ENCODE assay signal across 2 cellular contexts in the genomic region with DNA sequence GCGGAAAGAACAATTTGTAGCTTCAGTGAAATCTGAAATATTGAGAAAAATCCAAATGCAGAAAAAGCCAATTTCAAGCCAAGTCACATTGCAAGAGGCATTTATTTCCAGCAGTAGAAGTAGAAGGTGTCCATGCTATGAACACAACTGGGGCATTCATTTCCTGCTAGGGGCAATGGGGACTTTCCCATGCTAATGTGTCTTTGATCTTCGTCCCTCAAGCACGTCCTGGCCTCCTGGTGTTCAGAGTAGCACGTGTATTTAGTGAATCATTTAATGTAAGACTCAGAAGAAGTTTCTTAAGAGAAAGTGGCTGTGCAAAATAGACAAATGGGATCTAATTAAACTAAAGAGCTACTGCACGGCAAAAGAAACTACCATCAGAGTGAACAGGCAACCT.
TF ChIP-seq lines count a peak whose summit lies in the region.

No MANE protein-coding gene starts in this region.

TF ChIP-seq in GM12878, 131 proteins besides CTCF, POLR2A, EP300 and RAD21:
- no peak for TF ChIP-seq RBBP5 (conservative IDR thresholded peaks at IDR 0.05)
- TF ChIP-seq, protein P1, sequence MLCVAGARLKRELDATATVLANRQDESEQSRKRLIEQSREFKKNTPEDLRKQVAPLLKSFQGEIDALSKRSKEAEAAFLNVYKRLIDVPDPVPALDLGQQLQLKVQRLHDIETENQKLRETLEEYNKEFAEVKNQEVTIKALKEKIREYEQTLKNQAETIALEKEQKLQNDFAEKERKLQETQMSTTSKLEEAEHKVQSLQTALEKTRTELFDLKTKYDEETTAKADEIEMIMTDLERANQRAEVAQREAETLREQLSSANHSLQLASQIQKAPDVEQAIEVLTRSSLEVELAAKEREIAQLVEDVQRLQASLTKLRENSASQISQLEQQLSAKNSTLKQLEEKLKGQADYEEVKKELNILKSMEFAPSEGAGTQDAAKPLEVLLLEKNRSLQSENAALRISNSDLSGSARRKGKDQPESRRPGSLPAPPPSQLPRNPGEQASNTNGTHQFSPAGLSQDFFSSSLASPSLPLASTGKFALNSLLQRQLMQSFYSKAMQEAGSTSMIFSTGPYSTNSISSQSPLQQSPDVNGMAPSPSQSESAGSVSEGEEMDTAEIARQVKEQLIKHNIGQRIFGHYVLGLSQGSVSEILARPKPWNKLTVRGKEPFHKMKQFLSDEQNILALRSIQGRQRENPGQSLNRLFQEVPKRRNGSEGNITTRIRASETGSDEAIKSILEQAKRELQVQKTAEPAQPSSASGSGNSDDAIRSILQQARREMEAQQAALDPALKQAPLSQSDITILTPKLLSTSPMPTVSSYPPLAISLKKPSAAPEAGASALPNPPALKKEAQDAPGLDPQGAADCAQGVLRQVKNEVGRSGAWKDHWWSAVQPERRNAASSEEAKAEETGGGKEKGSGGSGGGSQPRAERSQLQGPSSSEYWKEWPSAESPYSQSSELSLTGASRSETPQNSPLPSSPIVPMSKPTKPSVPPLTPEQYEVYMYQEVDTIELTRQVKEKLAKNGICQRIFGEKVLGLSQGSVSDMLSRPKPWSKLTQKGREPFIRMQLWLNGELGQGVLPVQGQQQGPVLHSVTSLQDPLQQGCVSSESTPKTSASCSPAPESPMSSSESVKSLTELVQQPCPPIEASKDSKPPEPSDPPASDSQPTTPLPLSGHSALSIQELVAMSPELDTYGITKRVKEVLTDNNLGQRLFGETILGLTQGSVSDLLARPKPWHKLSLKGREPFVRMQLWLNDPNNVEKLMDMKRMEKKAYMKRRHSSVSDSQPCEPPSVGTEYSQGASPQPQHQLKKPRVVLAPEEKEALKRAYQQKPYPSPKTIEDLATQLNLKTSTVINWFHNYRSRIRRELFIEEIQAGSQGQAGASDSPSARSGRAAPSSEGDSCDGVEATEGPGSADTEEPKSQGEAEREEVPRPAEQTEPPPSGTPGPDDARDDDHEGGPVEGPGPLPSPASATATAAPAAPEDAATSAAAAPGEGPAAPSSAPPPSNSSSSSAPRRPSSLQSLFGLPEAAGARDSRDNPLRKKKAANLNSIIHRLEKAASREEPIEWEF (IDR thresholded peaks at IDR 0.05; ENCODE audit: insufficient replicate concordance, low read depth, low read length), result no peak
- TF ChIP-seq HCFC1 (IDR thresholded peaks at IDR 0.05; ENCODE audit: low read length), result no peak
- TF ChIP-seq BHLHE40 (IDR thresholded peaks at IDR 0.05; ENCODE audit: borderline replicate concordance in 1 of 2, low read depth in 2 of 2, low read length in 1 of 2), result peak; percentile 68 to 81; a peak in 3 of 4 replicates
- TF ChIP-seq NR2F1 (conservative IDR thresholded peaks at IDR 0.05), result no peak
- TF ChIP-seq, protein P2, sequence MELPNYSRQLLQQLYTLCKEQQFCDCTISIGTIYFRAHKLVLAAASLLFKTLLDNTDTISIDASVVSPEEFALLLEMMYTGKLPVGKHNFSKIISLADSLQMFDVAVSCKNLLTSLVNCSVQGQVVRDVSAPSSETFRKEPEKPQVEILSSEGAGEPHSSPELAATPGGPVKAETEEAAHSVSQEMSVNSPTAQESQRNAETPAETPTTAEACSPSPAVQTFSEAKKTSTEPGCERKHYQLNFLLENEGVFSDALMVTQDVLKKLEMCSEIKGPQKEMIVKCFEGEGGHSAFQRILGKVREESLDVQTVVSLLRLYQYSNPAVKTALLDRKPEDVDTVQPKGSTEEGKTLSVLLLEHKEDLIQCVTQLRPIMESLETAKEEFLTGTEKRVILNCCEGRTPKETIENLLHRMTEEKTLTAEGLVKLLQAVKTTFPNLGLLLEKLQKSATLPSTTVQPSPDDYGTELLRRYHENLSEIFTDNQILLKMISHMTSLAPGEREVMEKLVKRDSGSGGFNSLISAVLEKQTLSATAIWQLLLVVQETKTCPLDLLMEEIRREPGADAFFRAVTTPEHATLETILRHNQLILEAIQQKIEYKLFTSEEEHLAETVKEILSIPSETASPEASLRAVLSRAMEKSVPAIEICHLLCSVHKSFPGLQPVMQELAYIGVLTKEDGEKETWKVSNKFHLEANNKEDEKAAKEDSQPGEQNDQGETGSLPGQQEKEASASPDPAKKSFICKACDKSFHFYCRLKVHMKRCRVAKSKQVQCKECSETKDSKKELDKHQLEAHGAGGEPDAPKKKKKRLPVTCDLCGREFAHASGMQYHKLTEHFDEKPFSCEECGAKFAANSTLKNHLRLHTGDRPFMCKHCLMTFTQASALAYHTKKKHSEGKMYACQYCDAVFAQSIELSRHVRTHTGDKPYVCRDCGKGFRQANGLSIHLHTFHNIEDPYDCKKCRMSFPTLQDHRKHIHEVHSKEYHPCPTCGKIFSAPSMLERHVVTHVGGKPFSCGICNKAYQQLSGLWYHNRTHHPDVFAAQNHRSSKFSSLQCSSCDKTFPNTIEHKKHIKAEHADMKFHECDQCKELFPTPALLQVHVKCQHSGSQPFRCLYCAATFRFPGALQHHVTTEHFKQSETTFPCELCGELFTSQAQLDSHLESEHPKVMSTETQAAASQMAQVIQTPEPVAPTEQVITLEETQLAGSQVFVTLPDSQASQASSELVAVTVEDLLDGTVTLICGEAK (IDR thresholded peaks at IDR 0.05; ENCODE audit: borderline replicate concordance), result no peak
- no peak for TF ChIP-seq IKZF2 (IDR thresholded peaks at IDR 0.05)
- TF ChIP-seq TCF7 (IDR thresholded peaks at IDR 0.05; ENCODE audit: borderline replicate concordance), result peak; percentile 71
- TF ChIP-seq EZH2 (IDR thresholded peaks at IDR 0.05; ENCODE audit: borderline replicate concordance, control insufficient read depth, low read depth, low read length), result no peak
- no peak for TF ChIP-seq HDAC6 (IDR thresholded peaks at IDR 0.05; ENCODE audit: unreplicated experiment)
- TF ChIP-seq, protein P3, sequence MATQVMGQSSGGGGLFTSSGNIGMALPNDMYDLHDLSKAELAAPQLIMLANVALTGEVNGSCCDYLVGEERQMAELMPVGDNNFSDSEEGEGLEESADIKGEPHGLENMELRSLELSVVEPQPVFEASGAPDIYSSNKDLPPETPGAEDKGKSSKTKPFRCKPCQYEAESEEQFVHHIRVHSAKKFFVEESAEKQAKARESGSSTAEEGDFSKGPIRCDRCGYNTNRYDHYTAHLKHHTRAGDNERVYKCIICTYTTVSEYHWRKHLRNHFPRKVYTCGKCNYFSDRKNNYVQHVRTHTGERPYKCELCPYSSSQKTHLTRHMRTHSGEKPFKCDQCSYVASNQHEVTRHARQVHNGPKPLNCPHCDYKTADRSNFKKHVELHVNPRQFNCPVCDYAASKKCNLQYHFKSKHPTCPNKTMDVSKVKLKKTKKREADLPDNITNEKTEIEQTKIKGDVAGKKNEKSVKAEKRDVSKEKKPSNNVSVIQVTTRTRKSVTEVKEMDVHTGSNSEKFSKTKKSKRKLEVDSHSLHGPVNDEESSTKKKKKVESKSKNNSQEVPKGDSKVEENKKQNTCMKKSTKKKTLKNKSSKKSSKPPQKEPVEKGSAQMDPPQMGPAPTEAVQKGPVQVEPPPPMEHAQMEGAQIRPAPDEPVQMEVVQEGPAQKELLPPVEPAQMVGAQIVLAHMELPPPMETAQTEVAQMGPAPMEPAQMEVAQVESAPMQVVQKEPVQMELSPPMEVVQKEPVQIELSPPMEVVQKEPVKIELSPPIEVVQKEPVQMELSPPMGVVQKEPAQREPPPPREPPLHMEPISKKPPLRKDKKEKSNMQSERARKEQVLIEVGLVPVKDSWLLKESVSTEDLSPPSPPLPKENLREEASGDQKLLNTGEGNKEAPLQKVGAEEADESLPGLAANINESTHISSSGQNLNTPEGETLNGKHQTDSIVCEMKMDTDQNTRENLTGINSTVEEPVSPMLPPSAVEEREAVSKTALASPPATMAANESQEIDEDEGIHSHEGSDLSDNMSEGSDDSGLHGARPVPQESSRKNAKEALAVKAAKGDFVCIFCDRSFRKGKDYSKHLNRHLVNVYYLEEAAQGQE (IDR thresholded peaks at IDR 0.05; ENCODE audit: low read depth, low read length), result no peak
- TF ChIP-seq ZNF207 (IDR thresholded peaks at IDR 0.05; ENCODE audit: borderline replicate concordance), result no peak

TF ChIP-seq in HepG2, 621 proteins besides CTCF, POLR2A, EP300 and RAD21 (continues in another document):
- TF ChIP-seq, protein P4, sequence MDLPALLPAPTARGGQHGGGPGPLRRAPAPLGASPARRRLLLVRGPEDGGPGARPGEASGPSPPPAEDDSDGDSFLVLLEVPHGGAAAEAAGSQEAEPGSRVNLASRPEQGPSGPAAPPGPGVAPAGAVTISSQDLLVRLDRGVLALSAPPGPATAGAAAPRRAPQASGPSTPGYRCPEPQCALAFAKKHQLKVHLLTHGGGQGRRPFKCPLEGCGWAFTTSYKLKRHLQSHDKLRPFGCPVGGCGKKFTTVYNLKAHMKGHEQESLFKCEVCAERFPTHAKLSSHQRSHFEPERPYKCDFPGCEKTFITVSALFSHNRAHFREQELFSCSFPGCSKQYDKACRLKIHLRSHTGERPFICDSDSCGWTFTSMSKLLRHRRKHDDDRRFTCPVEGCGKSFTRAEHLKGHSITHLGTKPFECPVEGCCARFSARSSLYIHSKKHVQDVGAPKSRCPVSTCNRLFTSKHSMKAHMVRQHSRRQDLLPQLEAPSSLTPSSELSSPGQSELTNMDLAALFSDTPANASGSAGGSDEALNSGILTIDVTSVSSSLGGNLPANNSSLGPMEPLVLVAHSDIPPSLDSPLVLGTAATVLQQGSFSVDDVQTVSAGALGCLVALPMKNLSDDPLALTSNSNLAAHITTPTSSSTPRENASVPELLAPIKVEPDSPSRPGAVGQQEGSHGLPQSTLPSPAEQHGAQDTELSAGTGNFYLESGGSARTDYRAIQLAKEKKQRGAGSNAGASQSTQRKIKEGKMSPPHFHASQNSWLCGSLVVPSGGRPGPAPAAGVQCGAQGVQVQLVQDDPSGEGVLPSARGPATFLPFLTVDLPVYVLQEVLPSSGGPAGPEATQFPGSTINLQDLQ (CRISPR knock-in tag; IDR thresholded peaks at IDR 0.05), result no peak
- TF ChIP-seq, protein P5, sequence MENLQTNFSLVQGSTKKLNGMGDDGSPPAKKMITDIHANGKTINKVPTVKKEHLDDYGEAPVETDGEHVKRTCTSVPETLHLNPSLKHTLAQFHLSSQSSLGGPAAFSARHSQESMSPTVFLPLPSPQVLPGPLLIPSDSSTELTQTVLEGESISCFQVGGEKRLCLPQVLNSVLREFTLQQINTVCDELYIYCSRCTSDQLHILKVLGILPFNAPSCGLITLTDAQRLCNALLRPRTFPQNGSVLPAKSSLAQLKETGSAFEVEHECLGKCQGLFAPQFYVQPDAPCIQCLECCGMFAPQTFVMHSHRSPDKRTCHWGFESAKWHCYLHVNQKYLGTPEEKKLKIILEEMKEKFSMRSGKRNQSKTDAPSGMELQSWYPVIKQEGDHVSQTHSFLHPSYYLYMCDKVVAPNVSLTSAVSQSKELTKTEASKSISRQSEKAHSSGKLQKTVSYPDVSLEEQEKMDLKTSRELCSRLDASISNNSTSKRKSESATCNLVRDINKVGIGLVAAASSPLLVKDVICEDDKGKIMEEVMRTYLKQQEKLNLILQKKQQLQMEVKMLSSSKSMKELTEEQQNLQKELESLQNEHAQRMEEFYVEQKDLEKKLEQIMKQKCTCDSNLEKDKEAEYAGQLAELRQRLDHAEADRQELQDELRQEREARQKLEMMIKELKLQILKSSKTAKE (CRISPR knock-in tag; IDR thresholded peaks at IDR 0.05; ENCODE audit: borderline replicate concordance), result no peak
- no peak for TF ChIP-seq PRPF4 (IDR thresholded peaks at IDR 0.05; ENCODE audit: low read depth, low read length, poor library complexity, severe bottlenecking)
- TF ChIP-seq, protein P6, sequence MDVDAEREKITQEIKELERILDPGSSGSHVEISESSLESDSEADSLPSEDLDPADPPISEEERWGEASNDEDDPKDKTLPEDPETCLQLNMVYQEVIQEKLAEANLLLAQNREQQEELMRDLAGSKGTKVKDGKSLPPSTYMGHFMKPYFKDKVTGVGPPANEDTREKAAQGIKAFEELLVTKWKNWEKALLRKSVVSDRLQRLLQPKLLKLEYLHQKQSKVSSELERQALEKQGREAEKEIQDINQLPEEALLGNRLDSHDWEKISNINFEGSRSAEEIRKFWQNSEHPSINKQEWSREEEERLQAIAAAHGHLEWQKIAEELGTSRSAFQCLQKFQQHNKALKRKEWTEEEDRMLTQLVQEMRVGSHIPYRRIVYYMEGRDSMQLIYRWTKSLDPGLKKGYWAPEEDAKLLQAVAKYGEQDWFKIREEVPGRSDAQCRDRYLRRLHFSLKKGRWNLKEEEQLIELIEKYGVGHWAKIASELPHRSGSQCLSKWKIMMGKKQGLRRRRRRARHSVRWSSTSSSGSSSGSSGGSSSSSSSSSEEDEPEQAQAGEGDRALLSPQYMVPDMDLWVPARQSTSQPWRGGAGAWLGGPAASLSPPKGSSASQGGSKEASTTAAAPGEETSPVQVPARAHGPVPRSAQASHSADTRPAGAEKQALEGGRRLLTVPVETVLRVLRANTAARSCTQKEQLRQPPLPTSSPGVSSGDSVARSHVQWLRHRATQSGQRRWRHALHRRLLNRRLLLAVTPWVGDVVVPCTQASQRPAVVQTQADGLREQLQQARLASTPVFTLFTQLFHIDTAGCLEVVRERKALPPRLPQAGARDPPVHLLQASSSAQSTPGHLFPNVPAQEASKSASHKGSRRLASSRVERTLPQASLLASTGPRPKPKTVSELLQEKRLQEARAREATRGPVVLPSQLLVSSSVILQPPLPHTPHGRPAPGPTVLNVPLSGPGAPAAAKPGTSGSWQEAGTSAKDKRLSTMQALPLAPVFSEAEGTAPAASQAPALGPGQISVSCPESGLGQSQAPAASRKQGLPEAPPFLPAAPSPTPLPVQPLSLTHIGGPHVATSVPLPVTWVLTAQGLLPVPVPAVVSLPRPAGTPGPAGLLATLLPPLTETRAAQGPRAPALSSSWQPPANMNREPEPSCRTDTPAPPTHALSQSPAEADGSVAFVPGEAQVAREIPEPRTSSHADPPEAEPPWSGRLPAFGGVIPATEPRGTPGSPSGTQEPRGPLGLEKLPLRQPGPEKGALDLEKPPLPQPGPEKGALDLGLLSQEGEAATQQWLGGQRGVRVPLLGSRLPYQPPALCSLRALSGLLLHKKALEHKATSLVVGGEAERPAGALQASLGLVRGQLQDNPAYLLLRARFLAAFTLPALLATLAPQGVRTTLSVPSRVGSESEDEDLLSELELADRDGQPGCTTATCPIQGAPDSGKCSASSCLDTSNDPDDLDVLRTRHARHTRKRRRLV (CRISPR knock-in tag; IDR thresholded peaks at IDR 0.05), result no peak
- TF ChIP-seq, protein P7, sequence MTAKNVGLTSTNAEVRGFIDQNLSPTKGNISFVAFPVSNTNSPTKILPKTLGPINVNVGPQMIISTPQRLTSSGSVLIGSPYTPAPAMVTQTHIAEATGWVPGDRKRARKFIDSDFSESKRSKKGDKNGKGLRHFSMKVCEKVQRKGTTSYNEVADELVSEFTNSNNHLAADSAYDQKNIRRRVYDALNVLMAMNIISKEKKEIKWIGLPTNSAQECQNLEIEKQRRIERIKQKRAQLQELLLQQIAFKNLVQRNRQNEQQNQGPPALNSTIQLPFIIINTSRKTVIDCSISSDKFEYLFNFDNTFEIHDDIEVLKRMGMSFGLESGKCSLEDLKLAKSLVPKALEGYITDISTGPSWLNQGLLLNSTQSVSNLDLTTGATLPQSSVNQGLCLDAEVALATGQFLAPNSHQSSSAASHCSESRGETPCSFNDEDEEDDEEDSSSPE (CRISPR knock-in tag; IDR thresholded peaks at IDR 0.05), result no peak
- TF ChIP-seq PHB2 (IDR thresholded peaks at IDR 0.05; ENCODE audit: partially characterized antibody), result no peak
- no peak for TF ChIP-seq ZNF570 (CRISPR knock-in tag; IDR thresholded peaks at IDR 0.05; ENCODE audit: borderline replicate concordance)
- no peak for TF ChIP-seq ZNF256 (CRISPR knock-in tag; conservative IDR thresholded peaks at IDR 0.05)
- TF ChIP-seq, protein P8, sequence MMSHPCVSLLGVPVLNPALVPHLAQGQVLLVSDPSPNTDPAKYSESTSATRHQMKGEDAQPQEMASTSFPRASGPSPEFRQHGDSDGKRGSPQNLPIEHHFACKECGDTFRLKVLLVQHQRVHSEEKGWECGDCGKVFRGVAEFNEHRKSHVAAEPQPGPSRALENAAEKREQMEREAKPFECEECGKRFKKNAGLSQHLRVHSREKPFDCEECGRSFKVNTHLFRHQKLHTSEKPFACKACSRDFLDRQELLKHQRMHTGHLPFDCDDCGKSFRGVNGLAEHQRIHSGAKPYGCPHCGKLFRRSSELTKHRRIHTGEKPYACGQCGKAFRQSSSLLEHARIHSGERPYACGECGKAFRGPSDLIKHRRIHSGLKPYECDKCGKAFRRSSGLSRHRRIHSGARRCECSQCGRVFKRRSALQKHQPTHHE (CRISPR knock-in tag; IDR thresholded peaks at IDR 0.05; ENCODE audit: borderline replicate concordance), result no peak
